8 cellular contexts compared by ENCODE assay signal in the genomic region with DNA sequence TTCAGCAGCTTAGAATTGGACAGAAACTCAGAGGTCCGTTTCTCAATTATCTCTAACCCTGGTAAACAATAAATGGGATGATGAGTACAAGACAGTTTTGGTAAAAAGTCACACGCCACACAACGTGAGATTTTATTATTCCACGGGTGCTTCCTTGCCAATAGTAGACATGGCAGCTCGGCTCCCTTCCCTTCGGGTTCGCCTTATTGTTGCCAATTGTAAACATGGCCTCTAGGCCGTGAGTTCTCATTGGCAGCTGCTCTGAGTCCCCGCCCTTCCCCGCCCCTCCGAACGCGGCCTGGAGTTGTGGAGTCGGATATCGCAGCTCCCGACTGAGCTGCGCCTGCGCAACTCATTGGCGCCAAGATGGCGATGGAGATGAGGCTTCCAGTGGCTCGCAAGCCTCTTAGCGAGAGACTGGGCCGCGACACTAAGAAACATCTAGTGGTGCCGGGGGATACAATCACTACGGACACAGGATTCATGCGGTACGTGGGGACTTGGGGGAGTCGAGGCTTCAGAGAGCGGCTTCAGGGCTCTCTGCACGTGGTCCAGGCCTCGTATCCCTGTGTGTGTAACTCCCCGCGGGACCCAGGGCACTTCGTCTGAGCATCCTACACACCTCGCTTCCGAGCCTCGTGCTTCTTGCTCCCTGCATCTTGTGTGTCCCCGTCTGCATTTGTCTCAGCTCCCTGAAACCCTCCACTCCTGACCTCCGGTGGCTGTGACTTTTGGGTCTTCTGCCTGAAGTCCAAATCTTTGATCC. TPM values are rescaled to one million over a fixed set of nuclear protein-coding genes. Genes with fewer than 3 reads are reported as not detected.
DNase-seq lines count a peak whose midpoint lies in the region; TF ChIP-seq lines count a peak whose summit lies in the region.

A gene with protein sequence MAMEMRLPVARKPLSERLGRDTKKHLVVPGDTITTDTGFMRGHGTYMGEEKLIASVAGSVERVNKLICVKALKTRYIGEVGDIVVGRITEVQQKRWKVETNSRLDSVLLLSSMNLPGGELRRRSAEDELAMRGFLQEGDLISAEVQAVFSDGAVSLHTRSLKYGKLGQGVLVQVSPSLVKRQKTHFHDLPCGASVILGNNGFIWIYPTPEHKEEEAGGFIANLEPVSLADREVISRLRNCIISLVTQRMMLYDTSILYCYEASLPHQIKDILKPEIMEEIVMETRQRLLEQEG (plus strand): TSS at position 355 of the 766 bp plus-strand sequence. CDS start 12 bp downstream, at position 367.

- TF ChIP-seq CTCF in GM20000 (IDR thresholded peaks at IDR 0.05; ENCODE audit: extremely low read depth, missing control alignments), result no peak

- DNase-seq in COLO668 (lab: John Stamatoyannopoulos, UW; ENCODE audit: unreplicated experiment) (peak; percentile 97), GM20000 (ENCODE audit: low spot score) (peak; percentile 97), HT-29 (ENCODE audit: low spot score) (peak; percentile 97), lung microvascular endothelial cell (ENCODE audit: low read depth in 2 of 2) (peak; percentile 98 to 99)
- peak; percentile 95 for DNase-seq in NK-92 treated with Interleukin-12 subunit alpha and Interleukin-12 subunit beta, amount 100 ng/mL, for 24 hours (lab: John Stamatoyannopoulos, UW)
- DNase-seq in activated CD8-positive, alpha-beta memory T cell treated with anti-CD3 and anti-CD28 coated beads for 24 hours, result peak; percentile 96
- peak; percentile 97 for DNase-seq in effector CD4-positive, alpha-beta T cell
- peak; percentile 94 to 97 (median 95) for DNase-seq in stimulated activated CD4-positive, alpha-beta T cell treated with anti-CD3 and anti-CD28 coated beads, TNF-alpha, amount 100 ng/mL, for 4 hours (ENCODE audit: low read depth in 3 of 3)

RNA-seq across cellular contexts. Expression of the gene that starts here (rescaled TPM):
- total RNA-seq in HT-29 (2014; rRNA removed; shearing (Covaris generic)), result 26.5 and 29.7 TPM in 2 replicates
- total RNA-seq in lung microvascular endothelial cell, result 17.4 and 19.6 TPM in 2 replicates

Comparison
In these comparisons a context has a peak if more than half of its experiments do, and no peak if none do; other contexts are left out.
1. Peak in every context shown above with its lines: DNase-seq.